ENCODE assay signal across 1 cellular context in genomic region chr12:104600790-104601739, GRCh38.
TF ChIP-seq lines count a peak whose summit lies in the region.

No MANE protein-coding gene starts in this region.

TF ChIP-seq in K562, 482 proteins besides CTCF, POLR2A, EP300 and RAD21 (continued from another document):
- TF ChIP-seq, protein P1, sequence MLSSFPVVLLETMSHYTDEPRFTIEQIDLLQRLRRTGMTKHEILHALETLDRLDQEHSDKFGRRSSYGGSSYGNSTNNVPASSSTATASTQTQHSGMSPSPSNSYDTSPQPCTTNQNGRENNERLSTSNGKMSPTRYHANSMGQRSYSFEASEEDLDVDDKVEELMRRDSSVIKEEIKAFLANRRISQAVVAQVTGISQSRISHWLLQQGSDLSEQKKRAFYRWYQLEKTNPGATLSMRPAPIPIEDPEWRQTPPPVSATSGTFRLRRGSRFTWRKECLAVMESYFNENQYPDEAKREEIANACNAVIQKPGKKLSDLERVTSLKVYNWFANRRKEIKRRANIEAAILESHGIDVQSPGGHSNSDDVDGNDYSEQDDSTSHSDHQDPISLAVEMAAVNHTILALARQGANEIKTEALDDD (IDR thresholded peaks at IDR 0.05), result no peak
- TF ChIP-seq, protein P2, sequence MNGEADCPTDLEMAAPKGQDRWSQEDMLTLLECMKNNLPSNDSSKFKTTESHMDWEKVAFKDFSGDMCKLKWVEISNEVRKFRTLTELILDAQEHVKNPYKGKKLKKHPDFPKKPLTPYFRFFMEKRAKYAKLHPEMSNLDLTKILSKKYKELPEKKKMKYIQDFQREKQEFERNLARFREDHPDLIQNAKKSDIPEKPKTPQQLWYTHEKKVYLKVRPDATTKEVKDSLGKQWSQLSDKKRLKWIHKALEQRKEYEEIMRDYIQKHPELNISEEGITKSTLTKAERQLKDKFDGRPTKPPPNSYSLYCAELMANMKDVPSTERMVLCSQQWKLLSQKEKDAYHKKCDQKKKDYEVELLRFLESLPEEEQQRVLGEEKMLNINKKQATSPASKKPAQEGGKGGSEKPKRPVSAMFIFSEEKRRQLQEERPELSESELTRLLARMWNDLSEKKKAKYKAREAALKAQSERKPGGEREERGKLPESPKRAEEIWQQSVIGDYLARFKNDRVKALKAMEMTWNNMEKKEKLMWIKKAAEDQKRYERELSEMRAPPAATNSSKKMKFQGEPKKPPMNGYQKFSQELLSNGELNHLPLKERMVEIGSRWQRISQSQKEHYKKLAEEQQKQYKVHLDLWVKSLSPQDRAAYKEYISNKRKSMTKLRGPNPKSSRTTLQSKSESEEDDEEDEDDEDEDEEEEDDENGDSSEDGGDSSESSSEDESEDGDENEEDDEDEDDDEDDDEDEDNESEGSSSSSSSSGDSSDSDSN (IDR thresholded peaks at IDR 0.05; ENCODE audit: borderline replicate concordance in 1 of 2, low read depth in 2 of 2, low read length in 2 of 2), result 0 out of 4 replicates have a peak, but pooled peaks of 1 of the 2 experiments have one; percentile 26
- TF ChIP-seq MCM5 (IDR thresholded peaks at IDR 0.05; ENCODE audit: low read depth) (0 out of 2 replicates have a peak, but pooled peaks have one; percentile 76), NRF1 (conservative IDR thresholded peaks at IDR 0.05 in 1 of 2, IDR thresholded peaks at IDR 0.05 in 1 of 2) (peak in 1 of 2 experiments; percentile 31; a peak in 2 of 4 replicates), ARID2 (IDR thresholded peaks at IDR 0.05) (peak; percentile 82), NCOA4 (IDR thresholded peaks at IDR 0.05; ENCODE audit: partially characterized antibody) (peak; percentile 64), SMARCE1 (IDR thresholded peaks at IDR 0.05) (peak; percentile 60), XRCC4 (IDR thresholded peaks at IDR 0.05; ENCODE audit: extremely low read depth, insufficient read depth, insufficient read length) (no peak)
TF ChIP-seq in K562: peak in this region for 68.
